In the genomic region with DNA sequence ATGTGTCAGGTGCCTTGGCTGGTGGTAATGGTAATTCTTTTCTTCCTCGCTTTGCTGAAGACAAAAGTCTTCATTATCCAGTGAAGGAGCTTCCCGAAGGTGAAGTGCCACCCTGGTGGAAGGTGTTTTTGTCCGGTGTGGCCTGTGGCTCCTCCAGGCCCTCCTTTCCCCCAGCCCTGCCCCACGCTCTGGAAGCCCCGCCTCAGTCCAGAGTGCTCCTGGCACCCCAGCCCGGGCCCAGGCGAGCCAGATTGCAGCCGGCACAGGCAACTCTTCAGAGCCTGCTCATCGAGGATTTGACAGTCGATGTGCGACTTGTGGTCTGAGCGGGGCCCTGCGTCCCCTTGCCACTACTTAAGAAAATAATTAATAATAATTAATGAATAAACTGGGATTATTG, we compare ENCODE assay signal across 10 cellular contexts.
"Had no signal": no experiment of that assay in that cellular context is flagged by ENCODE, and none has a peak within 500 bp of the region (broad histone marks: within the 10 kb centered on the region; RNA-seq: fewer than 3 reads in every experiment).

No MANE protein-coding gene starts in this region.

- H3K9me3 ChIP-seq: HAP-1 had no signal

- H3K4me3 ChIP-seq: GM23338, HAP-1, K562 had no signal

- H2AFZ ChIP-seq: GM23338 had no signal

- H3K36me3 ChIP-seq: HAP-1 had no signal

- FAIRE-seq: H1, H54, K562 had no signal

- ATAC-seq: GM23338, HCT116, K562 had no signal

- H3K4me2 ChIP-seq: GM23338 had no signal

- DNase-seq: HFFc6, IMR-90, KG1 had no signal

- H3K27ac ChIP-seq: HL-60 had no signal

- H3K4me3 Mint-ChIP-seq: GM23338, HFFc6 had no signal

- H3K27ac Mint-ChIP-seq: GM23338, HFFc6 had no signal

- H3K9me3 Mint-ChIP-seq: GM23338, HFFc6 had no signal

- H3K4me1 ChIP-seq: HAP-1 had no signal
